In the genomic region with DNA sequence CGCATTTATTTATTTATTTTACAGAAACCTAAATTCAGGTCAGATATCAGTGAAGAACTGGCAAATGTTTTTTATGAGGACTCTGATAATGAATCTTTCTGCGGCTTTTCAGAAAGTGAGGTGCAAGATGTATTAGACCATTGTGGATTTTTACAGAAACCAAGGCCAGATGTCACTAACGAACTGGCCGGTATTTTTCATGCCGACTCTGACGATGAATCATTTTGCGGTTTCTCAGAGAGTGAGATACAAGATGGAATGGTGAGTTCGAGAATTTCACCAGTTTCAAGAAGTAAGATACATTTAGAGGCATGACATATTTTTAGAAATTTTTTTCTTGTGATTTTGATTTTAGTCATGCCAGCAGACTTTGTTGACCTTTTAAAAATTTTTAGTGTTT, we compare ENCODE assay signal across 9 cellular contexts. TPM values are rescaled to one million over a fixed set of nuclear protein-coding genes. Genes with fewer than 3 reads are reported as not detected.
DNase-seq lines count a peak whose midpoint lies in the region; ATAC-seq and TF ChIP-seq lines count a peak whose summit lies in the region.
"Had no signal": no experiment of that assay in that cellular context is flagged by ENCODE, and none has a peak within 500 bp of the region (broad histone marks: within the 10 kb centered on the region; RNA-seq: fewer than 3 reads in every experiment).

No MANE protein-coding gene starts in this region.

- H3K9ac ChIP-seq in Karpas-422 (ENCODE audit: low read length), result no peak overlapping the region

- TF ChIP-seq CTCF in GM12865 (IDR thresholded peaks at IDR 0.05; ENCODE audit: insufficient read depth, low read depth, low read length, missing control alignments) (no peak), choroid plexus epithelial cell (conservative IDR thresholded peaks at IDR 0.05; ENCODE audit: low read depth, low read length) (no peak)

- H3K27me3 ChIP-seq in Karpas-422 (ENCODE audit: low read length), result no peaks in the 10 kb centered on the region

- H3K4me2 ChIP-seq in Karpas-422 (ENCODE audit: low read depth, low read length, poor library complexity, severe bottlenecking), result no peak overlapping the region

- ATAC-seq in HG02588 (IDR thresholded peaks at IDR 0.05; ENCODE audit: unreplicated experiment) (peak; percentile 45), HG02610 (IDR thresholded peaks at IDR 0.05; ENCODE audit: unreplicated experiment) (no peak), GM21360 (IDR thresholded peaks at IDR 0.05; ENCODE audit: unreplicated experiment) (no peak), GM19452 (IDR thresholded peaks at IDR 0.05; ENCODE audit: unreplicated experiment) (no peak)

- peaks cover 30% of the 10 kb centered on the region for H4K20me1 ChIP-seq in Karpas-422 (ENCODE audit: insufficient read depth, low read depth, low read length)

- no peaks in the 10 kb centered on the region for H3K9me2 ChIP-seq in Karpas-422 (replicated peaks; ENCODE audit: insufficient read depth, low read length)

- H3K79me2 ChIP-seq in Karpas-422 (ENCODE audit: low read length), result peaks cover 81% of the 10 kb centered on the region

- peak; percentile 93 for DNase-seq in GM12865 (ENCODE audit: low read depth)
- peak; percentile 55 to 83 for DNase-seq in NOMO-1 (lab: John Stamatoyannopoulos, UW; ENCODE audit: unreplicated experiment in 2 of 2)
- peak; percentile 7 for DNase-seq in choroid plexus epithelial cell (ENCODE audit: low read depth)
- DNase-seq in Karpas-422, result no peak
- DNase-seq: activated effector memory CD4-positive, alpha-beta T cell treated with anti-CD3 and anti-CD28 coated beads, Interleukin-2, amount 50 U/mL, for 16 hours had no signal

- H3K9me3 ChIP-seq in Karpas-422 (ENCODE audit: low read length), result no peaks in the 10 kb centered on the region

- H3K27ac ChIP-seq in Karpas-422 (ENCODE audit: low read length), result no peak overlapping the region

- H3K4me1 ChIP-seq in Karpas-422 (ENCODE audit: low read length), result peaks cover 26% of the 10 kb centered on the region

- H2AFZ ChIP-seq in Karpas-422 (ENCODE audit: low read length), result no peak overlapping the region

- peaks cover 58% of the 10 kb centered on the region for H3K36me3 ChIP-seq in Karpas-422 (ENCODE audit: insufficient read depth, low read length)

- H3K4me3 ChIP-seq in GM12865 (ENCODE audit: low read depth, low read length) (peak overlapping the region; percentile 16; the same call in 1 of the 2 replicates), choroid plexus epithelial cell (ENCODE audit: low read depth, low read length) (no peak overlapping the region), Karpas-422 (ENCODE audit: low read length) (no peak overlapping the region)

RNA-seq across cellular contexts. Expression of a gene that starts 4.6 kb away (rescaled TPM):
- 35.3 and 43.5 TPM in 2 replicates for total RNA-seq in Karpas-422 (2014; rRNA removed; shearing (Covaris generic); ENCODE audit: low replicate concordance)
